9 cellular contexts compared by ENCODE assay signal in the genomic region with DNA sequence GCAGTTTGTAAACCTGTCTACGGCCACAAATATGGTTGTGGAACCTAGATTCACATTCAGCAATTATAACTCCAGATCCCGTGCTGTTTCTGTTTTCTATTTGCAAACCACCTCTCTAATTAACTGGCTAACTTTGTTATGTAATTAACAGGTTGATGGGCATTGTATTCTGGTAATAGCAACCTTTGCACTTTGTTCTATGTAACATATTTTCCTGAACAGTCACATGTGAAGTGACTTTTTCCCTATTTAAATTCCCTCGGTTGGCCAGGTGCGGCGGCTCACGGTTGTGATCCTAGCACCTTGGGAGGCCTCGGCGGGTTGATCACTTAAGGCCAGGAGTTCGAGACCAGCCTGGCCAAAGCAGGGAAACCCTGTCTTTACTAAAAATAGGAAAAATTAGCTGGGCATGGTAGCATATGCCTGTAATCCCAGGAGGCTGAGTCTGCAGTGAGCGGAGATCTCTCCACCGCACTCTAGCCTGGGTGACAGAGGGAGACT. TPM values are rescaled to one million over a fixed set of nuclear protein-coding genes. Genes with fewer than 3 reads are reported as not detected.
DNase-seq lines count a peak whose midpoint lies in the region; ATAC-seq and TF ChIP-seq lines count a peak whose summit lies in the region.
"Had no signal": no experiment of that assay in that cellular context is flagged by ENCODE, and none has a peak within 500 bp of the region (broad histone marks: within the 10 kb centered on the region; RNA-seq: fewer than 3 reads in every experiment).

No MANE protein-coding gene starts in this region.

- intact Hi-C loops in lower leg skin (cut with DNase I; ENCODE audit: low total_unique reads): no loop called here

- no peak for TF ChIP-seq CTCF in lower leg skin (IDR thresholded peaks at IDR 0.05)

- H3K4me1 ChIP-seq in thymus (ENCODE audit: control insufficient read depth, insufficient read depth, low read length): peaks cover 6% of the 10 kb centered on the region

- POLR2A ChIA-PET in activated CD4-positive, alpha-beta memory T cell treated with anti-CD3 and anti-CD28 coated beads, Interleukin-2, amount 10 ng/mL, durations not matched to agents 7 days and 5 days (lab: Charles Lee): interaction anchor here (1.0 to 2.2 kb wide), 3 partner anchors 60 to 71 kb away, joined by 3 to 11 read pairs (median 4); partner anchors contain the start of genes MSH4 and RABGGTB

- WGBS in thymus: 94% methylated on average over 11 of the region's 11 CpGs
- 73 to 79% methylated on average over 11 of the region's 11 CpGs for whole genome bisulfite sequencing in lower leg skin, 2 donors

- no peaks in the 10 kb centered on the region for H3K36me3 ChIP-seq in thymus (ENCODE audit: control insufficient read depth, insufficient read depth)

- H3K4me3 Mint-ChIP-seq in activated naive CD4-positive, alpha-beta T cell treated with anti-CD3 and anti-CD28 coated beads, Interleukin-2, amount 50 U/mL, for 24 hours: peak overlapping the region; percentile 99
- H3K4me3 Mint-ChIP-seq in activated CD4-positive, alpha-beta memory T cell treated with anti-CD3 and anti-CD28 coated beads, Interleukin-2, amount 10 ng/mL, durations not matched to agents 7 days and 5 days: peak overlapping the region; percentile 100
- peak overlapping the region; percentile 97 to 100 (median 99) for H3K4me3 Mint-ChIP-seq in immature natural killer cell

- CTCF ChIA-PET in activated CD4-positive, alpha-beta memory T cell treated with anti-CD3 and anti-CD28 coated beads, Interleukin-2, amount 10 ng/mL, durations not matched to agents 7 days and 5 days (lab: Charles Lee): interaction anchor here (1.3 kb wide), 1 partner anchor 20 kb away, joined by 3 read pairs; no protein-coding TSS in a partner anchor

- ATAC-seq in HG03460 (IDR thresholded peaks at IDR 0.05; ENCODE audit: unreplicated experiment): no peak

- peaks cover 37% of the 10 kb centered on the region for H3K4me1 Mint-ChIP-seq in activated naive CD4-positive, alpha-beta T cell treated with anti-CD3 and anti-CD28 coated beads, Interleukin-2, amount 50 U/mL, for 24 hours
- peaks cover 35% of the 10 kb centered on the region for H3K4me1 Mint-ChIP-seq in activated CD4-positive, alpha-beta memory T cell treated with anti-CD3 and anti-CD28 coated beads, Interleukin-2, amount 10 ng/mL, durations not matched to agents 7 days and 5 days
- peaks cover 43 to 51% of the 10 kb centered on the region in 2 donors for H3K4me1 Mint-ChIP-seq in immature natural killer cell

- DNase-seq in activated naive CD4-positive, alpha-beta T cell (lab: John Stamatoyannopoulos, UW): no peak
- no peak for DNase-seq in activated CD4-positive, alpha-beta memory T cell treated with anti-CD3 and anti-CD28 coated beads, Interleukin-2, amount 10 ng/mL, durations not matched to agents 7 days and 5 days
- no peak for DNase-seq in immature natural killer cell
- DNase-seq in lower leg skin (ENCODE audit: low spot score in 2 of 2): no peak
- DNase-seq in ureter (ENCODE audit: low spot score): no peak

- no peak overlapping the region for H3K27ac Mint-ChIP-seq in activated naive CD4-positive, alpha-beta T cell treated with anti-CD3 and anti-CD28 coated beads, Interleukin-2, amount 50 U/mL, for 24 hours
- H3K27ac Mint-ChIP-seq in activated CD4-positive, alpha-beta memory T cell treated with anti-CD3 and anti-CD28 coated beads, Interleukin-2, amount 10 ng/mL, durations not matched to agents 7 days and 5 days: no peak overlapping the region
- H3K27ac Mint-ChIP-seq in immature natural killer cell: peak overlapping the region in 4 of 6 donors; percentile 81 to 98 (median 95)

- no peaks in the 10 kb centered on the region for H3K36me3 Mint-ChIP-seq in activated naive CD4-positive, alpha-beta T cell treated with anti-CD3 and anti-CD28 coated beads, Interleukin-2, amount 50 U/mL, for 24 hours
- peaks cover 15% of the 10 kb centered on the region for H3K36me3 Mint-ChIP-seq in activated CD4-positive, alpha-beta memory T cell treated with anti-CD3 and anti-CD28 coated beads, Interleukin-2, amount 10 ng/mL, durations not matched to agents 7 days and 5 days (ENCODE audit: low read depth)
- H3K36me3 Mint-ChIP-seq in immature natural killer cell: no peaks in the 10 kb centered on the region

- H3K9me3 Mint-ChIP-seq in activated naive CD4-positive, alpha-beta T cell treated with anti-CD3 and anti-CD28 coated beads, Interleukin-2, amount 50 U/mL, for 24 hours: no peaks in the 10 kb centered on the region
- no peaks in the 10 kb centered on the region for H3K9me3 Mint-ChIP-seq in activated CD4-positive, alpha-beta memory T cell treated with anti-CD3 and anti-CD28 coated beads, Interleukin-2, amount 10 ng/mL, durations not matched to agents 7 days and 5 days
- H3K9me3 Mint-ChIP-seq in immature natural killer cell: no peaks in the 10 kb centered on the region
- H3K9me3 Mint-ChIP-seq: dendritic cell treated with granulocyte-macrophage colony-stimulating factor and Interleukin-4, amounts not matched to agents 40 ng/mL and 50 ng/mL, for 4 days had no signal

- H3K27ac ChIP-seq in thymus (ENCODE audit: low read depth): no peak overlapping the region

- no peaks in the 10 kb centered on the region for H3K9me3 ChIP-seq in thymus (ENCODE audit: control insufficient read depth)

- H3K27me3 ChIP-seq in thymus (ENCODE audit: control insufficient read depth, insufficient read depth): no peaks in the 10 kb centered on the region

- H3K4me3 ChIP-seq in thymus (ENCODE audit: low read length): peak overlapping the region; percentile 79
- no peak overlapping the region for H3K4me3 ChIP-seq in lower leg skin (ENCODE audit: low read depth, poor library complexity, severe bottlenecking)

- TF ChIP-seq POLR2A in lower leg skin (IDR thresholded peaks at IDR 0.05): no peak

- H3K27me3 Mint-ChIP-seq in activated naive CD4-positive, alpha-beta T cell treated with anti-CD3 and anti-CD28 coated beads, Interleukin-2, amount 50 U/mL, for 24 hours: no peaks in the 10 kb centered on the region
- H3K27me3 Mint-ChIP-seq in activated CD4-positive, alpha-beta memory T cell treated with anti-CD3 and anti-CD28 coated beads, Interleukin-2, amount 10 ng/mL, durations not matched to agents 7 days and 5 days: no peaks in the 10 kb centered on the region
- peaks cover 2 to 5% (median 4%) of the 10 kb centered on the region in 3 donors for H3K27me3 Mint-ChIP-seq in immature natural killer cell (ENCODE audit: low read depth in 3 of 3)
- H3K27me3 Mint-ChIP-seq: dendritic cell treated with granulocyte-macrophage colony-stimulating factor and Interleukin-4, amounts not matched to agents 40 ng/mL and 50 ng/mL, for 4 days had no signal

RNA-seq across cellular contexts. Expression of gene ACADM, which starts 1.4 kb away (rescaled TPM):
- 10 to 100 TPM; 43.4 to 46.4 TPM for total RNA-seq in activated CD4-positive, alpha-beta memory T cell treated with anti-CD3 and anti-CD28 coated beads, Interleukin-2, amount 10 ng/mL, durations not matched to agents 7 days and 5 days
- polyA plus RNA-seq in immature natural killer cell (10 to 100 TPM; 32.8 to 44.1 (median 43.6) TPM), thymus (29.7 TPM)
- total RNA-seq in lower leg skin (10 to 100 TPM; 19.4 to 47.0 (median 33.2) TPM), ureter (51.4 TPM)

Comparison
In these comparisons a context has a peak if more than half of its experiments do, and no peak if none do; other contexts are left out.
1. H3K27ac Mint-ChIP-seq: peak in immature natural killer cell (4 of 6); none in activated naive CD4-positive, alpha-beta T cell treated with anti-CD3 and anti-CD28 coated beads, Interleukin-2, amount 50 U/mL, for 24 hours (single experiment) and activated CD4-positive, alpha-beta memory T cell treated with anti-CD3 and anti-CD28 coated beads, Interleukin-2, amount 10 ng/mL, durations not matched to agents 7 days and 5 days (single experiment).
2. Peak in every context shown above with its lines, with median percentiles within 50 percentile points of each other: H3K4me3 Mint-ChIP-seq.